ENCODE assay signal across 17 cellular contexts in the genomic region with DNA sequence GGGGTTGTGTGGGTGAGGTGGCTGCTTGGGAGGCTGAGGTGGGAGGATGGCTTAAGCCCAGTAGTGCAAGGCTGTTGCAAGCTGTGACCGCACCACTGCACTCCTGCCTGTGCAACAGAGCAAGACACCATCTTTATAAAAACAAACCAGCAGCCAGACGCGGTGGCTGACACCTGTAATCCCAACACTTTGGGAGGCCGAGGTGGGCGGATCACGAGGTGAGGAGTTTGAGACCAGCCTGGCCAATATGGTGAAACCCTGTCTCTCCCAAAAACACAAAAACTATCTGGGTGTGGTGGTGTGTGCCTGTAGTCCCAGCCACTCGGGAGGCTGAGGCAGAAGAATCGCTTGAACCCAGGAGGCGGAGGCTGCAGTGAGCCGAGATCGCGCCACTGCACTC. TPM values are rescaled to one million over a fixed set of nuclear protein-coding genes. Genes with fewer than 3 reads are reported as not detected.
"Had no signal": no experiment of that assay in that cellular context is flagged by ENCODE, and none has a peak within 500 bp of the region (broad histone marks: within the 10 kb centered on the region; RNA-seq: fewer than 3 reads in every experiment).

No MANE protein-coding gene starts in this region.

RNA-seq across cellular contexts. Expression of gene PRND, which starts 14.8 kb away (rescaled TPM):
- total RNA-seq: activated naive CD4-positive, alpha-beta T cell treated with anti-CD3 and anti-CD28 coated beads for 36 hours; activated naive CD4-positive, alpha-beta T cell treated with anti-CD3 and anti-CD28 coated beads, Interleukin-2, amount 50 U/mL, for 72 hours; activated naive CD8-positive, alpha-beta T cell treated with anti-CD3 and anti-CD28 coated beads for 36 hours; activated naive CD8-positive, alpha-beta T cell treated with anti-CD3 and anti-CD28 coated beads, Interleukin-2, amount 10 ng/mL, durations not matched to agents 7 days and 5 days; activated T-cell treated with anti-CD3 and anti-CD28 coated beads, Interleukin-2, amount 50 U/mL, for 4 hours; activated T-cell treated with anti-CD3 and anti-CD28 coated beads, Interleukin-2, amount 50 U/mL, for 72 hours; activated T-helper 1 cell treated with anti-CD3 and anti-CD28 coated beads, Interleukin-12 subunit alpha, Interleukin-12 subunit beta, Interleukin-2, Interleukin-4 antibody, amounts not matched to agents 30 ng/mL and 10 ng/mL and 1 ng/mL, durations not matched to agents 14 hours and 24 hours and 36 hours; activated T-helper 17 cell treated with anti-CD3 and anti-CD28 coated beads, Interleukin-2, amount 50 U/mL, for 72 hours; activated T-helper 2 cell treated with anti-CD3 and anti-CD28 coated beads, Interferon-gamma antibody, Interleukin-2, Interleukin-4, amounts not matched to agents 10 μg/mL and 5 μg/mL and 100 μg/mL, durations not matched to agents 14 hours and 24 hours and 36 hours; adrenal gland; ascending aorta; astrocyte; body of pancreas; breast epithelium; bronchial epithelial cell had no signal
- polyA plus RNA-seq: adrenal gland, aorta, cardiac muscle cell had no signal
